27 cellular contexts compared by ENCODE assay signal in genomic region chr10:110790913-110791525, GRCh38.
DNase-seq lines count a peak whose midpoint lies in the region; ATAC-seq and TF ChIP-seq lines count a peak whose summit lies in the region.
"Had no signal": no experiment of that assay in that cellular context is flagged by ENCODE, and none has a peak within 500 bp of the region (broad histone marks: within the 10 kb centered on the region; RNA-seq: fewer than 3 reads in every experiment).

No MANE protein-coding gene starts in this region.

- no peak overlapping the region for H3K23ac ChIP-seq in IMR-90 (ENCODE audit: low read depth, low read length)

- no peak overlapping the region for H3K4me3 Mint-ChIP-seq in progenitor cell of endocrine pancreas (ENCODE audit: low read depth)
- H3K4me3 Mint-ChIP-seq in activated CD4-positive, alpha-beta memory T cell treated with anti-CD3 and anti-CD28 coated beads, Interleukin-2, amount 10 ng/mL, durations not matched to agents 7 days and 5 days, result no peak overlapping the region
- no peak overlapping the region for H3K4me3 Mint-ChIP-seq in activated CD4-positive, alpha-beta T cell treated with anti-CD3 and anti-CD28 coated beads, Interleukin-2, amount 10 ng/mL, durations not matched to agents 7 days and 5 days
- H3K4me3 Mint-ChIP-seq: activated CD8-positive, alpha-beta T cell treated with anti-CD3 and anti-CD28 coated beads, Interleukin-2, amount 10 ng/mL, durations not matched to agents 7 days and 5 days; activated naive CD4-positive, alpha-beta T cell treated with anti-CD3 and anti-CD28 coated beads for 36 hours; memory B cell; T-helper 1 cell treated with Interleukin-12 subunit alpha and Interleukin-12 subunit beta and Interleukin-4 antibody, amounts not matched to agents 30 μg/mL and 1 μg/mL, for 36 hours had no signal

- TF ChIP-seq EP300 in gastroesophageal sphincter (IDR thresholded peaks at IDR 0.05), result no peak

- no peak overlapping the region; the same call in 1 of the 2 replicates for H3K18ac ChIP-seq in IMR-90 (ENCODE audit: low read depth, low read length)

- H3K79me1 ChIP-seq in IMR-90 (ENCODE audit: low read depth in 1 of 2, low read length in 2 of 2), result no peaks in the 10 kb centered on the region

- H3K27ac Mint-ChIP-seq in progenitor cell of endocrine pancreas, result peak overlapping the region; percentile 26
- no peak overlapping the region for H3K27ac Mint-ChIP-seq in activated CD4-positive, alpha-beta memory T cell treated with anti-CD3 and anti-CD28 coated beads, Interleukin-2, amount 10 ng/mL, durations not matched to agents 7 days and 5 days
- no peak overlapping the region for H3K27ac Mint-ChIP-seq in activated CD4-positive, alpha-beta T cell treated with anti-CD3 and anti-CD28 coated beads, Interleukin-2, amount 10 ng/mL, durations not matched to agents 7 days and 5 days
- H3K27ac Mint-ChIP-seq: activated CD8-positive, alpha-beta T cell treated with anti-CD3 and anti-CD28 coated beads, Interleukin-2, amount 10 ng/mL, durations not matched to agents 7 days and 5 days; activated naive CD4-positive, alpha-beta T cell treated with anti-CD3 and anti-CD28 coated beads for 36 hours; memory B cell; T-helper 1 cell treated with Interleukin-12 subunit alpha and Interleukin-12 subunit beta and Interleukin-4 antibody, amounts not matched to agents 30 μg/mL and 1 μg/mL, for 36 hours had no signal

- no peak overlapping the region for H2BK5ac ChIP-seq in IMR-90 (ENCODE audit: low read depth, low read length, poor library complexity, severe bottlenecking)

- H2BK20ac ChIP-seq in IMR-90 (ENCODE audit: low read depth, low read length), result no peak overlapping the region

- no peaks in the 10 kb centered on the region for H3K9me3 ChIP-seq in IMR-90 (ENCODE audit: control insufficient read depth, insufficient read depth, low read length)
- H3K9me3 ChIP-seq in gastroesophageal sphincter, result no peaks in the 10 kb centered on the region
- no peaks in the 10 kb centered on the region for H3K9me3 ChIP-seq in OCI-LY7 (ENCODE audit: low read length)
- H3K9me3 ChIP-seq: adrenal gland, body of pancreas had no signal

- 33% methylated on average over 1 of the region's 8 CpGs; no CpG with 5 or more reads in 1 of the 2 experiments for WGBS in IMR-90 (ENCODE audit: extremely low coverage in 2 of 2, insufficient read length in 1 of 2), 2 experiments
- WGBS in gastroesophageal sphincter (ENCODE audit: low coverage in 1 of 2), 2 donors, result 35 to 70% methylated on average over 8 of the region's 8 CpGs

- no peaks in the 10 kb centered on the region for H3K36me3 Mint-ChIP-seq in progenitor cell of endocrine pancreas (ENCODE audit: insufficient read depth)
- H3K36me3 Mint-ChIP-seq in activated CD4-positive, alpha-beta memory T cell treated with anti-CD3 and anti-CD28 coated beads, Interleukin-2, amount 10 ng/mL, durations not matched to agents 7 days and 5 days (ENCODE audit: low read depth), result no peaks in the 10 kb centered on the region
- no peaks in the 10 kb centered on the region for H3K36me3 Mint-ChIP-seq in activated CD4-positive, alpha-beta T cell treated with anti-CD3 and anti-CD28 coated beads, Interleukin-2, amount 10 ng/mL, durations not matched to agents 7 days and 5 days (ENCODE audit: low read depth)
- H3K36me3 Mint-ChIP-seq: memory B cell had no signal

- no peak overlapping the region for H2BK15ac ChIP-seq in IMR-90 (ENCODE audit: low read depth, low read length)

- in situ Hi-C loops in IMR-90 (cut with MboI; ENCODE audit: low sequenced_read_pairs), result no loop called here

- no peak overlapping the region for H3K4me3 ChIP-seq in IMR-90 (ENCODE audit: insufficient read depth, low read depth, low read length)
- no peak overlapping the region for H3K4me3 ChIP-seq in gastroesophageal sphincter
- H3K4me3 ChIP-seq in OCI-LY7 (ENCODE audit: low read depth, low read length, poor library complexity, severe bottlenecking), result no peak overlapping the region
- H3K4me3 ChIP-seq: adrenal gland, body of pancreas had no signal

- H3K4me2 ChIP-seq in IMR-90 (ENCODE audit: low read depth, low read length) (peak overlapping the region; percentile 62; the same call in 1 of the 2 replicates), OCI-LY7 (ENCODE audit: low read length) (no peak overlapping the region)

- H2AK5ac ChIP-seq in IMR-90 (ENCODE audit: low read depth, low read length), result no peak overlapping the region

- H2AFZ ChIP-seq in IMR-90 (replicated peaks; ENCODE audit: low read length, poor library complexity), result no peak overlapping the region
- no peak overlapping the region for H2AFZ ChIP-seq in OCI-LY7 (ENCODE audit: low read length)

- no peak overlapping the region for H2AK9ac ChIP-seq in IMR-90 (replicated peaks; ENCODE audit: low read depth, low read length, poor library complexity)

- TF ChIP-seq POLR2A in IMR-90 (IDR thresholded peaks at IDR 0.05; ENCODE audit: low read depth, low read length) (no peak), gastroesophageal sphincter (IDR thresholded peaks at IDR 0.05) (no peak)

- no peak overlapping the region for H4K91ac ChIP-seq in IMR-90 (ENCODE audit: insufficient read depth, low read depth, low read length)

- DNase-seq in IMR-90, result peak; percentile 52
- DNase-seq in SK-N-DZ (ENCODE audit: low spot score), result peak; percentile 84
- DNase-seq in progenitor cell of endocrine pancreas (ENCODE audit: low spot score, unreplicated experiment), result no peak
- no peak for DNase-seq in activated CD4-positive, alpha-beta memory T cell treated with anti-CD3 and anti-CD28 coated beads, Interleukin-2, amount 10 ng/mL, durations not matched to agents 7 days and 5 days
- DNase-seq in activated CD4-positive, alpha-beta T cell treated with anti-CD3 and anti-CD28 coated beads, Interleukin-2, amount 10 ng/mL, durations not matched to agents 7 days and 5 days, result no peak
- DNase-seq in OCI-LY7 (ENCODE audit: low spot score), result no peak
- DNase-seq: activated CD4-positive, alpha-beta T cell treated with anti-CD3 and anti-CD28 coated beads for 1 hour; activated CD8-positive, alpha-beta T cell treated with anti-CD3 and anti-CD28 coated beads, Interleukin-2, amount 10 ng/mL, durations not matched to agents 7 days and 5 days; activated naive CD4-positive, alpha-beta T cell treated with anti-CD3 and anti-CD28 coated beads for 36 hours; adrenal gland; body of pancreas; C1 segment of cervical spinal cord; COR-L47; DMS79; H7; NCI-H1417; NCI-H2107; NCI-H345; NCI-H748 treated with DMSO at 0.1 percent for 48 hours; posterior cingulate gyrus; stimulated activated CD4-positive, alpha-beta T cell treated with anti-CD3 and anti-CD28 coated beads, Interleukin-4, amount 100 ng/mL, for 24 hours; trophoblast cell had no signal

- H3K4me1 ChIP-seq in IMR-90 (ENCODE audit: control insufficient read depth, insufficient read depth, low read length) (peaks cover 18% of the 10 kb centered on the region; the same call in 1 of the 2 replicates), gastroesophageal sphincter (peaks cover 4 to 55% (median 12%) of the 10 kb centered on the region in 3 donors), OCI-LY7 (ENCODE audit: insufficient read depth, low read length, poor library complexity, severe bottlenecking) (no peaks in the 10 kb centered on the region)

- ATAC-seq in IMR-90 (ENCODE audit: low read depth) (peak; percentile 91), gastroesophageal sphincter (no peak)
- ATAC-seq: activated CD8-positive, alpha-beta T cell treated with anti-CD3 and anti-CD28 coated beads, Interleukin-2, amount 10 ng/mL, durations not matched to agents 7 days and 5 days; body of pancreas; left lobe of liver had no signal

- no peak for TF ChIP-seq RAD21 in IMR-90 (IDR thresholded peaks at IDR 0.05; ENCODE audit: low read length)

- no peaks in the 10 kb centered on the region for H3K9me2 ChIP-seq in OCI-LY7 (ENCODE audit: insufficient read depth, low read length)

- H4K8ac ChIP-seq in IMR-90 (ENCODE audit: low read depth in 2 of 2, low read length in 2 of 2), result no peak overlapping the region

- H2BK120ac ChIP-seq in IMR-90 (ENCODE audit: low read depth, low read length), result no peak overlapping the region

- no peaks in the 10 kb centered on the region for H3K9me3 Mint-ChIP-seq in progenitor cell of endocrine pancreas (ENCODE audit: low read depth)
- H3K9me3 Mint-ChIP-seq in activated CD4-positive, alpha-beta memory T cell treated with anti-CD3 and anti-CD28 coated beads, Interleukin-2, amount 10 ng/mL, durations not matched to agents 7 days and 5 days, result no peaks in the 10 kb centered on the region
- H3K9me3 Mint-ChIP-seq in activated CD4-positive, alpha-beta T cell treated with anti-CD3 and anti-CD28 coated beads, Interleukin-2, amount 10 ng/mL, durations not matched to agents 7 days and 5 days, result no peaks in the 10 kb centered on the region
- H3K9me3 Mint-ChIP-seq: activated naive CD4-positive, alpha-beta T cell treated with anti-CD3 and anti-CD28 coated beads for 36 hours; memory B cell; T-helper 1 cell treated with Interleukin-12 subunit alpha and Interleukin-12 subunit beta and Interleukin-4 antibody, amounts not matched to agents 30 μg/mL and 1 μg/mL, for 36 hours had no signal

- peaks cover 56% of the 10 kb centered on the region for H3K4me1 Mint-ChIP-seq in progenitor cell of endocrine pancreas (ENCODE audit: low read depth)
- no peaks in the 10 kb centered on the region for H3K4me1 Mint-ChIP-seq in activated CD4-positive, alpha-beta memory T cell treated with anti-CD3 and anti-CD28 coated beads, Interleukin-2, amount 10 ng/mL, durations not matched to agents 7 days and 5 days
- peaks cover 4% of the 10 kb centered on the region for H3K4me1 Mint-ChIP-seq in activated CD4-positive, alpha-beta T cell treated with anti-CD3 and anti-CD28 coated beads, Interleukin-2, amount 10 ng/mL, durations not matched to agents 7 days and 5 days

- H4K20me1 ChIP-seq in IMR-90 (ENCODE audit: insufficient read depth, low read length) (no peaks in the 10 kb centered on the region), OCI-LY7 (ENCODE audit: insufficient read depth, low read length) (no peaks in the 10 kb centered on the region)

- H3K27ac ChIP-seq in IMR-90 (ENCODE audit: insufficient read depth, low read length) (peak overlapping the region; percentile 84; the same call in 1 of the 2 replicates), gastroesophageal sphincter (peak overlapping the region in 3 of 4 donors; percentile 61 to 78 (median 64)), OCI-LY7 (ENCODE audit: low read depth, low read length, poor library complexity, severe bottlenecking) (no peak overlapping the region)
- H3K27ac ChIP-seq: HL-60 had no signal

- intact Hi-C loops in IMR-90 (cut with micrococcal nuclease) (loop anchor here (1.0 kb wide), 1 partner anchor 14 kb away; no protein-coding TSS in a partner anchor), OCI-LY7 (cut with micrococcal nuclease; ENCODE audit: unreplicated experiment) (no loop called here)

- CTCF ChIA-PET in IMR-90 (lab: Yijun Ruan, JAX) (interaction anchor here (0.5 kb wide), 1 partner anchor 136 kb away, joined by 3 read pairs; no protein-coding TSS in a partner anchor), OCI-LY7 (lab: Charles Lee; ENCODE audit: unreplicated experiment) (interaction anchor here (0.5 kb wide), 1 partner anchor 11 kb away, joined by 3 read pairs; no protein-coding TSS in a partner anchor)
- CTCF ChIA-PET in activated CD4-positive, alpha-beta memory T cell treated with anti-CD3 and anti-CD28 coated beads, Interleukin-2, amount 10 ng/mL, durations not matched to agents 7 days and 5 days (lab: Charles Lee), result interaction anchor here (1.8 kb wide), 1 partner anchor 13 kb away, joined by 5 read pairs; no protein-coding TSS in a partner anchor
- CTCF ChIA-PET in activated CD4-positive, alpha-beta T cell treated with anti-CD3 and anti-CD28 coated beads, Interleukin-2, amount 10 ng/mL, durations not matched to agents 7 days and 5 days (lab: Charles Lee), result interaction anchor here (0.5 to 1.2 kb wide), 4 partner anchors 12 to 195 kb away, joined by 3 to 4 read pairs (median 3); no protein-coding TSS in a partner anchor

- H3K27me3 Mint-ChIP-seq in progenitor cell of endocrine pancreas, result no peaks in the 10 kb centered on the region
- H3K27me3 Mint-ChIP-seq in activated CD4-positive, alpha-beta memory T cell treated with anti-CD3 and anti-CD28 coated beads, Interleukin-2, amount 10 ng/mL, durations not matched to agents 7 days and 5 days, result peaks cover 3% of the 10 kb centered on the region
- peaks cover 4% of the 10 kb centered on the region for H3K27me3 Mint-ChIP-seq in activated CD4-positive, alpha-beta T cell treated with anti-CD3 and anti-CD28 coated beads, Interleukin-2, amount 10 ng/mL, durations not matched to agents 7 days and 5 days
- H3K27me3 Mint-ChIP-seq: memory B cell had no signal

- H4K5ac ChIP-seq in IMR-90 (ENCODE audit: low read depth, low read length), result no peak overlapping the region; the same call in 1 of the 2 replicates

- no peaks in the 10 kb centered on the region; the same call in 1 of the 2 replicates for H3K9me1 ChIP-seq in IMR-90 (ENCODE audit: insufficient read depth, low read length)

- H3K36me3 ChIP-seq in IMR-90 (ENCODE audit: control insufficient read depth, insufficient read depth, low read length), result no peaks in the 10 kb centered on the region
- H3K36me3 ChIP-seq in gastroesophageal sphincter, result no peaks in the 10 kb centered on the region
- no peaks in the 10 kb centered on the region for H3K36me3 ChIP-seq in OCI-LY7 (ENCODE audit: insufficient read depth, low read length)
- H3K36me3 ChIP-seq: adrenal gland had no signal

- dilution Hi-C loops in IMR-90 (cut with HindIII; ENCODE audit: low sequenced_read_pairs, unreplicated experiment), result no loop called here

- H3K14ac ChIP-seq in IMR-90 (replicated peaks; ENCODE audit: low read depth, low read length), result no peak overlapping the region

- H3K79me2 ChIP-seq in OCI-LY7 (ENCODE audit: insufficient read depth, low read depth, low read length), result no peaks in the 10 kb centered on the region

- BruUV-seq in IMR-90 (replicated peaks; lab: Mats Ljungman, UMichigan) (no TSS peak), OCI-LY7 (replicated peaks; lab: Mats Ljungman, UMichigan) (no TSS peak)

- no peak overlapping the region for H3K4ac ChIP-seq in IMR-90 (ENCODE audit: low read depth, low read length)

- POLR2A ChIA-PET in IMR-90 (lab: Charles Lee; ENCODE audit: unreplicated experiment) (no interaction called here), OCI-LY7 (lab: Charles Lee) (interaction anchor here (0.5 to 1.0 kb wide), 4 partner anchors 16 to 729 kb away, joined by 3 to 4 read pairs (median 4); no protein-coding TSS in a partner anchor)
- POLR2A ChIA-PET in activated CD4-positive, alpha-beta memory T cell treated with anti-CD3 and anti-CD28 coated beads, Interleukin-2, amount 10 ng/mL, durations not matched to agents 7 days and 5 days (lab: Charles Lee), result interaction anchor here (1.0 kb wide), 1 partner anchor 30 kb away, joined by 3 read pairs; no protein-coding TSS in a partner anchor
- POLR2A ChIA-PET in activated CD4-positive, alpha-beta T cell treated with anti-CD3 and anti-CD28 coated beads, Interleukin-2, amount 10 ng/mL, durations not matched to agents 7 days and 5 days (lab: Charles Lee), result no interaction called here

- H3K9ac ChIP-seq in IMR-90 (ENCODE audit: low read depth, low read length), result no peak overlapping the region

- H3K56ac ChIP-seq in IMR-90 (ENCODE audit: extremely low read depth, insufficient read depth, low read length), result no peak overlapping the region

- TF ChIP-seq CTCF in IMR-90 (conservative IDR thresholded peaks at IDR 0.05; ENCODE audit: low read depth, low read length), result no peak
- TF ChIP-seq CTCF in gastroesophageal sphincter (IDR thresholded peaks at IDR 0.05), result no peak
- no peak for TF ChIP-seq CTCF in progenitor cell of endocrine pancreas (IDR thresholded peaks at IDR 0.05; ENCODE audit: unreplicated experiment)
- TF ChIP-seq CTCF in OCI-LY7 (conservative IDR thresholded peaks at IDR 0.05; ENCODE audit: low read length), result no peak

- H3K27me3 ChIP-seq in IMR-90 (ENCODE audit: control insufficient read depth, insufficient read depth, low read length) (0 out of 2 replicates have a peak, but pooled peaks cover 3% of the 10 kb centered on the region), gastroesophageal sphincter (no peaks in the 10 kb centered on the region)
- H3K27me3 ChIP-seq: adrenal gland, body of pancreas had no signal

Comparison
In these comparisons a context has a peak if more than half of its experiments do, and no peak if none do; other contexts are left out.
1. DNase-seq: peak in IMR-90 (single experiment) and SK-N-DZ (single experiment); none in progenitor cell of endocrine pancreas (single experiment), activated CD4-positive, alpha-beta memory T cell treated with anti-CD3 and anti-CD28 coated beads, Interleukin-2, amount 10 ng/mL, durations not matched to agents 7 days and 5 days (single experiment), activated CD4-positive, alpha-beta T cell treated with anti-CD3 and anti-CD28 coated beads, Interleukin-2, amount 10 ng/mL, durations not matched to agents 7 days and 5 days (single experiment) and OCI-LY7 (single experiment).
2. POLR2A ChIA-PET loops: an anchor here in activated CD4-positive, alpha-beta memory T cell treated with anti-CD3 and anti-CD28 coated beads, Interleukin-2, amount 10 ng/mL, durations not matched to agents 7 days and 5 days (1.0 kb wide) and OCI-LY7 (0.5 to 1.0 kb wide); none called in IMR-90 and activated CD4-positive, alpha-beta T cell treated with anti-CD3 and anti-CD28 coated beads, Interleukin-2, amount 10 ng/mL, durations not matched to agents 7 days and 5 days.